ENCODE assay signal across 8 cellular contexts in the genomic region with DNA sequence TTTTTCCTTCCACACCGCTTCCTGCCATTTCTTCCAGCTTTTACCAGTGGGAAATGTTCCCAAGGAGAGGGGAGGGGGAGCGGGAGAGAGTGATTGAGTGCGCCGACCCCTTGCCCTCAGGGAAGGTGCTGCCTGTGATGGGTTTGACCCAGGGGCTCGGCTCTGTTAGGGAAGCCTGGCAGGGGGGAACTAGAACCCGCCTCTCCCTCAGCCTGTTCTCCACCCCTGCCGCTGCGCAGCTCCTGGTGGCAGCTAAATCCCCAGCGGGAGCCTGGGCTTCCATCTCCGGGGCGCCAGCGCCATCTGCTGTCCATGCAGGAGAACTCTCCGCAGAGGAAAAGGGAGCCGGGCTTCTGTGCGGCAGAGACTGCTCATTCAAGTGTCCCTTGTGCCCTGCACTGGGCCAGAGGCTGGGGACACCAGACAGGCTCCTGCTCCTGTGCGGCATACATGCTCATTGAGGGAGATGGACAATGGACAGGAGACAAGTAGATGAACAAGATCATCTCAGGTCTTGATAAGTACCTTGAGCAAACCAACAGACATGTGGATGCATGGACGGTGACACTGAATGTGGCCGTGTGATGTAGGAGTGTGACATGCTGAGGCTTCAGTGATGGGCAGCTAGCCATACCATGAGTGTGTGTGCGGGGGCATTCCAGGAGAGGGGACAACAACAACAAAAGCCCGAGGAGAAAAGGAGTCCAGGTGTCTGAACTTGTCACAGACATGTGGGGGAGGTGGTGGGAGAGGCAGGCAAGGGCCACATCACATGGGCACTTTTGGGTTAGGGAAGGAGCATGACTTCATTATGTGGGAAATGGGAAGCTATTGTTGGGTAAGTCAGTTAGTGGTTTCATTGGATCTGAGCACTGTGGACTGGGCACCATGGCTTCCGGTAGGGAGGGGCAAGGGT. TPM values are rescaled to one million over a fixed set of nuclear protein-coding genes. Genes with fewer than 3 reads are reported as not detected.
DNase-seq lines count a peak whose midpoint lies in the region; ATAC-seq and TF ChIP-seq lines count a peak whose summit lies in the region.

No MANE protein-coding gene starts in this region.

- H3K36me3 ChIP-seq in kidney epithelial cell (ENCODE audit: control insufficient read depth, insufficient read depth, low read length), result no peaks in the 10 kb centered on the region

- TF ChIP-seq CTCF in kidney epithelial cell (IDR thresholded peaks at IDR 0.05; ENCODE audit: insufficient read depth, low read length, poor library complexity, severe bottlenecking), result peak; percentile 98

- DNase-seq in AML-193 (lab: John Stamatoyannopoulos, UW) (peak; percentile 73 to 78), NCI-H446 (lab: John Stamatoyannopoulos, UW) (peak; percentile 62 to 91), kidney epithelial cell (ENCODE audit: low read depth) (no peak)
- DNase-seq in central memory CD4-positive, alpha-beta T cell, result peak; percentile 79
- peak; percentile 86 for DNase-seq in stimulated activated CD4-positive, alpha-beta T cell treated with anti-CD3 and anti-CD28 coated beads, Interleukin-1b, Interleukin-23, amount 100 ng/mL, for 48 hours

- peak; percentile 83 for ATAC-seq in GM18909 (IDR thresholded peaks at IDR 0.05; ENCODE audit: poor library complexity, unreplicated experiment)
- peak; percentile 90 for ATAC-seq in HG03159 (IDR thresholded peaks at IDR 0.05; ENCODE audit: unreplicated experiment)
- peak; percentile 88 to 90 for ATAC-seq in activated CD4-positive, CD25-positive, alpha-beta regulatory T cell treated with anti-CD3 and anti-CD28 coated beads, Interleukin-2, amount 50 U/mL, for 24 hours

- H3K4me3 ChIP-seq in kidney epithelial cell (ENCODE audit: low read depth, low read length), result no peak overlapping the region

- H3K27me3 ChIP-seq in kidney epithelial cell (ENCODE audit: control insufficient read depth, insufficient read depth, low read length), result peaks cover 56% of the 10 kb centered on the region

RNA-seq across cellular contexts. Expression of a gene that starts 13.3 kb away (rescaled TPM):
- 285 and 333 TPM in 2 replicates for total RNA-seq in kidney epithelial cell

RNA-seq across cellular contexts. Expression of a gene that starts 13.5 kb away (rescaled TPM):
- total RNA-seq in kidney epithelial cell, result 7.1 and 7.6 TPM in 2 replicates

RNA-seq across cellular contexts. Expression of a gene that starts 16.0 kb away (rescaled TPM):
- not detected in 2 replicates for total RNA-seq in kidney epithelial cell

RNA-seq across cellular contexts. Expression of a gene that starts 31.6 kb away (rescaled TPM):
- 34.1 and 45.0 TPM in 2 replicates for total RNA-seq in kidney epithelial cell

RNA-seq across cellular contexts. Expression of a gene that starts 41.0 kb away (rescaled TPM):
- 39.8 and 41.0 TPM in 2 replicates for total RNA-seq in kidney epithelial cell
